23 cellular contexts compared by ENCODE assay signal in the genomic region with DNA sequence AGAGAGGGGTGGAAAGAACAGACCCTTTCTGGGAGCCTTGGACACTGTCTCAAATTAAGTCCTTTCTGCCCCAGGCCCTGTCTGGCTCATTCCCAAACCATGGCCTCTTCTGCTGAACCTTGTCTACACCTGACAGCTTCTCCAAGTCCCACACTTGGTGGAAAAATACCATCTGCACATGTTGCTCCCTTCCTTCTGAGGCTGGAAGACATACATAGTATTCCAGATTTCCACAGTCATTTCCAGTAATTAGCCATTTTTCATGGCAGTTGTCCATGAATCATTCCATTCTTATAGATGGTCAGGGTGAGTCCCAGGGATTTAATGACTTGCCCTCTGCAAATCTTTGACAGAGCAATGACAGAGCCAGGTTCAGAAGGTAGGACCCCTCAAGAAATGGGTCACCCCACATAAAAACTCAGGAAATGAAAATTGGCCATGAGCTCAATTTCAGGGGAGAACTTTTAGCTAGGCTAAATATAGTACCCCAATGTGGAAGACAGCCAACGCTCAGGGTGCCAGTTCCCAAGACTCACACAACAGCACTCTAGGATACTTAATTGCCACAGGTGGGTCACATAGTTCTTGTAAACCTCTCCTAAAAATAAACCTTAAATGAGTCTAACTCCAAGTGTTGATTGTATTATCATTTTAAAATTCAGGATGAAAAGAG.
"Had no signal": no experiment of that assay in that cellular context is flagged by ENCODE, and none has a peak within 500 bp of the region (broad histone marks: within the 10 kb centered on the region; RNA-seq: fewer than 3 reads in every experiment).

No MANE protein-coding gene starts in this region.

- H3K9me3 ChIP-seq: esophagus muscularis mucosa, gastroesophageal sphincter, mucosa of descending colon, pancreas had no signal

- DNase-seq: activated B cell treated with CpG ODN at 0.5 μM for 24 hours; activated CD4-positive, alpha-beta T cell treated with anti-CD3 and anti-CD28 coated beads for 36 hours; activated CD4-positive, alpha-beta T cell treated with anti-CD3 and anti-CD28 coated beads, Interleukin-2, amount 50 U/mL, for 4 hours; activated CD8-positive, alpha-beta memory T cell treated with anti-CD3 and anti-CD28 coated beads, Interleukin-2, amount 50 U/mL, for 48 hours; activated naive CD4-positive, alpha-beta T cell treated with Interleukin-2 at 50 U/mL for 16 hours; activated naive CD8-positive, alpha-beta T cell treated with anti-CD3 and anti-CD28 coated beads for 36 hours; activated T-cell treated with anti-CD3 and anti-CD28 coated beads, Interleukin-2, amount 50 U/mL, for 4 hours; amniotic stem cell; cerebellar nuclear complex; kidney; mesenchymal stem cell; mucosa of descending colon; nephron progenitor cell; pancreas; stimulated activated CD4-positive, alpha-beta T cell treated with anti-CD3 and anti-CD28 coated beads, Interleukin-15, amount 100 ng/mL, for 24 hours; T1000 had no signal

- H3K4me3 ChIP-seq: coronary artery, esophagus muscularis mucosa, gastroesophageal sphincter, mucosa of descending colon, pancreas, smooth muscle cell had no signal

- H3K27me3 ChIP-seq: esophagus muscularis mucosa, gastroesophageal sphincter, pancreas had no signal

- H3K27ac ChIP-seq: pancreas had no signal

- H3K36me3 ChIP-seq: esophagus muscularis mucosa, gastroesophageal sphincter, pancreas had no signal

- ATAC-seq: activated CD4-positive, alpha-beta T cell treated with anti-CD3 and anti-CD28 coated beads for 36 hours; activated T-cell treated with anti-CD3 and anti-CD28 coated beads, Interleukin-2, amount 50 U/mL, for 4 hours; gastroesophageal sphincter; left lobe of liver; mucosa of descending colon; pancreas; sciatic nerve; stimulated activated memory B cell treated with anti-CD40 and anti-IgM and Interleukin-4, amounts not matched to agents 10 μg/mL and 1 μg/mL and 100 μg/mL, for 72 hours had no signal
